ENCODE assay signal across 14 cellular contexts in genomic region chr16:57997528-57998265, GRCh38. TPM values are rescaled to one million over a fixed set of nuclear protein-coding genes. Genes with fewer than 3 reads are reported as not detected.
DNase-seq lines count a peak whose midpoint lies in the region; ATAC-seq, FAIRE-seq and TF ChIP-seq lines count a peak whose summit lies in the region.
"Had no signal": no experiment of that assay in that cellular context is flagged by ENCODE, and none has a peak within 500 bp of the region (broad histone marks: within the 10 kb centered on the region; RNA-seq: fewer than 3 reads in every experiment).

No MANE protein-coding gene starts in this region.

- no peak for ATAC-seq in activated T-helper 17 cell treated with anti-CD3 and anti-CD28 coated beads, Interleukin-2, amount 50 U/mL, for 72 hours (replicated peaks)
- ATAC-seq in upper lobe of right lung: no peak

- H3K27ac Mint-ChIP-seq in activated naive CD4-positive, alpha-beta T cell treated with anti-CD3 and anti-CD28 coated beads, Interleukin-2, amount 50 U/mL, for 24 hours: peak overlapping the region; percentile 74
- H3K27ac Mint-ChIP-seq in activated naive CD4-positive, alpha-beta T cell treated with anti-CD3 and anti-CD28 coated beads for 36 hours: no peak overlapping the region
- peak overlapping the region; percentile 73 for H3K27ac Mint-ChIP-seq in activated T-helper 17 cell treated with anti-CD3 and anti-CD28 coated beads, Interleukin-2, amount 50 U/mL, for 72 hours

- no peaks in the 10 kb centered on the region for H3K27me3 Mint-ChIP-seq in activated naive CD4-positive, alpha-beta T cell treated with anti-CD3 and anti-CD28 coated beads, Interleukin-2, amount 50 U/mL, for 24 hours
- H3K27me3 Mint-ChIP-seq in activated naive CD4-positive, alpha-beta T cell treated with anti-CD3 and anti-CD28 coated beads for 36 hours (ENCODE audit: low read depth): no peaks in the 10 kb centered on the region
- no peaks in the 10 kb centered on the region for H3K27me3 Mint-ChIP-seq in activated T-helper 17 cell treated with anti-CD3 and anti-CD28 coated beads, Interleukin-2, amount 50 U/mL, for 72 hours

- no peak for FAIRE-seq in GM19239 (lab: Jason Lieb, UNC)
- FAIRE-seq: bronchial epithelial cell had no signal

- no peak overlapping the region for H3K4me3 Mint-ChIP-seq in activated naive CD4-positive, alpha-beta T cell treated with anti-CD3 and anti-CD28 coated beads, Interleukin-2, amount 50 U/mL, for 24 hours
- H3K4me3 Mint-ChIP-seq in activated naive CD4-positive, alpha-beta T cell treated with anti-CD3 and anti-CD28 coated beads for 36 hours: no peak overlapping the region
- H3K4me3 Mint-ChIP-seq in activated T-helper 17 cell treated with anti-CD3 and anti-CD28 coated beads, Interleukin-2, amount 50 U/mL, for 72 hours: peak overlapping the region; percentile 79

- H3K36me3 ChIP-seq in upper lobe of right lung (peaks cover 23% of the 10 kb centered on the region), vagina (peaks cover 0 to 35% of the 10 kb centered on the region in 2 donors), ovary (no peaks in the 10 kb centered on the region)

- no peak overlapping the region for H3K27ac ChIP-seq in upper lobe of right lung
- H3K27ac ChIP-seq in vagina: no peak overlapping the region
- H3K27ac ChIP-seq in ovary: no peak overlapping the region

- H3K4me1 ChIP-seq in upper lobe of right lung (peaks cover 49% of the 10 kb centered on the region), vagina (peaks cover 46% of the 10 kb centered on the region), ovary (ENCODE audit: insufficient read depth) (peaks cover 4% of the 10 kb centered on the region)

- no peak for DNase-seq in activated naive CD4-positive, alpha-beta T cell treated with anti-CD3 and anti-CD28 coated beads for 36 hours
- DNase-seq in islet precursor cell: peak; percentile 32
- DNase-seq in upper lobe of right lung: peak; percentile 63
- DNase-seq in vagina (ENCODE audit: extremely low spot score in 2 of 2): no peak
- DNase-seq in ovary: no peak
- no peak for DNase-seq in GM19239 (ENCODE audit: insufficient read length, low spot score)
- DNase-seq: activated CD4-positive, CD25-positive, alpha-beta regulatory T cell treated with anti-CD3 and anti-CD28 coated beads, Interleukin-2, amount 50 U/mL, for 72 hours; DMS79 treated with DMSO at 0.1 percent for 48 hours; sigmoid colon had no signal

- TF ChIP-seq CTCF in upper lobe of right lung (IDR thresholded peaks at IDR 0.05) (no peak), vagina (IDR thresholded peaks at IDR 0.05) (no peak), ovary (IDR thresholded peaks at IDR 0.05) (no peak)

- H3K4me3 ChIP-seq in upper lobe of right lung: no peak overlapping the region
- no peak overlapping the region for H3K4me3 ChIP-seq in vagina
- no peak overlapping the region for H3K4me3 ChIP-seq in ovary
- H3K4me3 ChIP-seq: sigmoid colon had no signal

- H3K9me3 ChIP-seq in upper lobe of right lung (no peaks in the 10 kb centered on the region), vagina (no peaks in the 10 kb centered on the region), ovary (no peaks in the 10 kb centered on the region)
- H3K9me3 ChIP-seq: left lung, sigmoid colon had no signal

- no peak for TF ChIP-seq EP300 in ovary (IDR thresholded peaks at IDR 0.05)

- TF ChIP-seq POLR2A in vagina (IDR thresholded peaks at IDR 0.05) (no peak), ovary (IDR thresholded peaks at IDR 0.05) (no peak)

- H3K9me3 Mint-ChIP-seq in activated naive CD4-positive, alpha-beta T cell treated with anti-CD3 and anti-CD28 coated beads, Interleukin-2, amount 50 U/mL, for 24 hours: no peaks in the 10 kb centered on the region
- no peaks in the 10 kb centered on the region for H3K9me3 Mint-ChIP-seq in activated naive CD4-positive, alpha-beta T cell treated with anti-CD3 and anti-CD28 coated beads for 36 hours
- H3K9me3 Mint-ChIP-seq in activated T-helper 17 cell treated with anti-CD3 and anti-CD28 coated beads, Interleukin-2, amount 50 U/mL, for 72 hours: no peaks in the 10 kb centered on the region

- H3K27me3 ChIP-seq in upper lobe of right lung (no peaks in the 10 kb centered on the region), vagina (no peaks in the 10 kb centered on the region), ovary (no peaks in the 10 kb centered on the region)
- H3K27me3 ChIP-seq: left lung, sigmoid colon had no signal

- CTCF ChIA-PET in activated naive CD4-positive, alpha-beta T cell treated with anti-CD3 and anti-CD28 coated beads for 36 hours (lab: Charles Lee): interaction anchor here (1.0 to 3.8 kb wide), 2 partner anchors 18 to 98 kb away, joined by 3 to 30 read pairs; no protein-coding TSS in a partner anchor

- WGBS in ovary, 3 donors: 91 to 94% (median 92%) methylated on average over 36 of the region's 36 CpGs

- peaks cover 60% of the 10 kb centered on the region for H3K4me1 Mint-ChIP-seq in activated naive CD4-positive, alpha-beta T cell treated with anti-CD3 and anti-CD28 coated beads, Interleukin-2, amount 50 U/mL, for 24 hours
- H3K4me1 Mint-ChIP-seq in activated naive CD4-positive, alpha-beta T cell treated with anti-CD3 and anti-CD28 coated beads for 36 hours (ENCODE audit: low read depth): peaks cover 47% of the 10 kb centered on the region
- peaks cover 24% of the 10 kb centered on the region for H3K4me1 Mint-ChIP-seq in activated T-helper 17 cell treated with anti-CD3 and anti-CD28 coated beads, Interleukin-2, amount 50 U/mL, for 72 hours

- intact Hi-C loops in activated naive CD4-positive, alpha-beta T cell treated with anti-CD3 and anti-CD28 coated beads for 36 hours (cut with micrococcal nuclease): no loop called here
- intact Hi-C loops in upper lobe of right lung (cut with DNase I): no loop called here
- intact Hi-C loops in vagina (cut with DNase I): loop anchor here (5.0 to 10.0 kb wide), 2 partner anchors 195 to 243 kb away; partner anchors contain the start of gene KIFC3
- intact Hi-C loops in ovary (cut with DNase I): loop anchor here in 3 of 4 donors (5.0 to 10.0 kb wide), 5 partner anchors 85 to 423 kb away; no protein-coding TSS in a partner anchor

- H3K36me3 Mint-ChIP-seq in activated naive CD4-positive, alpha-beta T cell treated with anti-CD3 and anti-CD28 coated beads, Interleukin-2, amount 50 U/mL, for 24 hours: peaks cover 1% of the 10 kb centered on the region
- H3K36me3 Mint-ChIP-seq in activated naive CD4-positive, alpha-beta T cell treated with anti-CD3 and anti-CD28 coated beads for 36 hours (ENCODE audit: low read depth): no peaks in the 10 kb centered on the region
- peaks cover 11% of the 10 kb centered on the region for H3K36me3 Mint-ChIP-seq in activated T-helper 17 cell treated with anti-CD3 and anti-CD28 coated beads, Interleukin-2, amount 50 U/mL, for 72 hours (ENCODE audit: low read depth)

RNA-seq across cellular contexts. Expression of gene ZNF319, which starts 2.8 kb away (rescaled TPM):
- 1 to 10 TPM; 4.2 to 5.4 TPM for total RNA-seq in activated naive CD4-positive, alpha-beta T cell treated with anti-CD3 and anti-CD28 coated beads for 36 hours
- 1 to 10 TPM; 3.9 to 5.5 TPM for total RNA-seq in activated T-helper 17 cell treated with anti-CD3 and anti-CD28 coated beads, Interleukin-2, amount 50 U/mL, for 72 hours
- total RNA-seq in upper lobe of right lung: 10.6 TPM
- total RNA-seq in vagina: 7.9 TPM
- 10 to 100 TPM in 5 of 7 donors, 1 to 10 TPM in 2; 5.6 to 17.8 (median 15.8) TPM for total RNA-seq in ovary
- 10 to 100 TPM in 1 of 2 donors, 1 to 10 TPM in 1; 6.4 to 11.6 TPM for polyA plus RNA-seq in ovary

RNA-seq across cellular contexts. Expression of gene USB1, which starts 3.5 kb away (rescaled TPM):
- total RNA-seq in activated naive CD4-positive, alpha-beta T cell treated with anti-CD3 and anti-CD28 coated beads for 36 hours: 10 to 100 TPM; 30.6 to 32.3 TPM
- total RNA-seq in activated T-helper 17 cell treated with anti-CD3 and anti-CD28 coated beads, Interleukin-2, amount 50 U/mL, for 72 hours: 10 to 100 TPM; 33.7 to 56.6 TPM
- total RNA-seq in upper lobe of right lung (37.4 TPM), vagina (44.2 TPM), ovary (10 to 100 TPM in 6 of 7 donors, 1 to 10 TPM in 1; 8.5 to 30.7 (median 22.5) TPM)
- polyA plus RNA-seq in ovary: 10 to 100 TPM; 13.6 to 26.9 TPM

RNA-seq across cellular contexts. Expression of gene CNGB1, which starts 26.8 kb away (rescaled TPM):
- total RNA-seq in activated naive CD4-positive, alpha-beta T cell treated with anti-CD3 and anti-CD28 coated beads for 36 hours: not detected
- total RNA-seq in activated T-helper 17 cell treated with anti-CD3 and anti-CD28 coated beads, Interleukin-2, amount 50 U/mL, for 72 hours: not detected
- total RNA-seq in upper lobe of right lung (not detected), vagina (not detected), ovary (under 1 TPM in 1 of 7 donors, not detected in 6; 0.11 TPM)
- not detected for polyA plus RNA-seq in ovary
- total RNA-seq: HT-29 had no signal

RNA-seq across cellular contexts. Expression of gene MMP15, which starts 27.9 kb away (rescaled TPM):
- under 1 TPM; 0.12 to 0.24 TPM for total RNA-seq in activated naive CD4-positive, alpha-beta T cell treated with anti-CD3 and anti-CD28 coated beads for 36 hours
- total RNA-seq in activated T-helper 17 cell treated with anti-CD3 and anti-CD28 coated beads, Interleukin-2, amount 50 U/mL, for 72 hours: under 1 TPM; 0.19 to 0.29 TPM
- total RNA-seq in upper lobe of right lung (25.2 TPM), vagina (2.9 TPM), ovary (1 to 10 TPM in 5 of 7 donors, under 1 TPM in 2; 0.86 to 6.7 (median 2.6) TPM)
- 1 to 10 TPM; 1.2 to 2.6 TPM for polyA plus RNA-seq in ovary

Comparison
In these comparisons a context has a peak if more than half of its experiments do, and no peak if none do; other contexts are left out.
1. DNase-seq: peak in islet precursor cell (single experiment) and upper lobe of right lung (single experiment); none in activated naive CD4-positive, alpha-beta T cell treated with anti-CD3 and anti-CD28 coated beads for 36 hours (single experiment), vagina (0 of 2), ovary (0 of 5) and GM19239 (single experiment).
2. intact Hi-C loops: an anchor here in vagina (5.0 to 10.0 kb wide) and ovary (5.0 to 10.0 kb wide); none called in activated naive CD4-positive, alpha-beta T cell treated with anti-CD3 and anti-CD28 coated beads for 36 hours and upper lobe of right lung.